In the genomic region with DNA sequence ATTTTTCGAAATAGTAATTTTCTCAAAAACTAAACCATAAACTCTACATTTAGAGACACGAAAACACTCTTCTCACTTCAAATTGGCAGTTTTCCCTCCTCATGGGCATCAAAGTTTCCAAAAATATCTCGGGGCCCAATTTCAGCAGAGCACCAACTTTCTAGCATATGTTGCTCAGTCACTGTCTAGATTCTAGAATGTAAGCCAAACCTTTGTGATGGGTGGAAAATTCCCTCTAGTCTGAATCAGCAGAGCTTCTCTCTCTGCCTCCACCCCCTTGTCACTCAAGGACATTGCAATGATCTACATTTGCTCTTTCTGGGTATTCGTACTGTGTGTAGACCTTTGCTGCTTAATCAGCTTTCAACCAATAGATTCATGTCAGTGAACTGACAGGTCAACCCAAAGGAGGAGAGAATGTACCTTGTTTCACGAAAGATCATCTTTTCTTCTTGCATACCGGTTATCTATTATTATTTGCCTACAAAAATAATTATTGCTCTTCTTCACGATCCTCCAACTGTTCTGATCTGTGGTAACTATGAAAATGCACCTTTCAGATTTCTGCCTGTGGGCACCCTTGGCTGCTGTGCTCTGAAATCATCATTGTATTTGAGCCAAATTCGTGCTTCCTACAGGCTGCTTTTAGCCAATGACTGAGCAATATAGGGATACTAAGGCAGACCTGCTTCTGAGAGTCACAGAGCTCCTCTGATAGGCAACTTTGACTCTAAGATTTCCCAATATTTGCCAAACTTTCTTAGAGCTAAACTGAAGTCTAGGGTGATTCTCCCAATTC, we compare ENCODE assay signal across 15 cellular contexts. TPM values are rescaled to one million over a fixed set of nuclear protein-coding genes. Genes with fewer than 3 reads are reported as not detected.
DNase-seq lines count a peak whose midpoint lies in the region; ATAC-seq lines count a peak whose summit lies in the region.
"Had no signal": no experiment of that assay in that cellular context is flagged by ENCODE, and none has a peak within 500 bp of the region (broad histone marks: within the 10 kb centered on the region; RNA-seq: fewer than 3 reads in every experiment).

No MANE protein-coding gene starts in this region.

- H3K27ac Mint-ChIP-seq in activated naive CD8-positive, alpha-beta T cell treated with anti-CD3 and anti-CD28 coated beads, Interleukin-2, amount 50 U/mL, for 24 hours: peak overlapping the region; percentile 43

- ATAC-seq in activated naive CD8-positive, alpha-beta T cell treated with anti-CD3 and anti-CD28 coated beads, Interleukin-2, amount 50 U/mL, for 24 hours: peak; percentile 13
- no peak for ATAC-seq in Right ventricle myocardium superior (ENCODE audit: poor library complexity)
- ATAC-seq: left ventricle myocardium superior had no signal

- peaks cover 6% of the 10 kb centered on the region for H3K36me3 Mint-ChIP-seq in activated naive CD8-positive, alpha-beta T cell treated with anti-CD3 and anti-CD28 coated beads, Interleukin-2, amount 50 U/mL, for 24 hours (ENCODE audit: low read depth)

- peak; percentile 50 for DNase-seq in A172 (ENCODE audit: low spot score)
- peak; percentile 72 for DNase-seq in EH (ENCODE audit: low read depth)
- no peak for DNase-seq in activated naive CD8-positive, alpha-beta T cell treated with anti-CD3 and anti-CD28 coated beads, Interleukin-2, amount 50 U/mL, for 24 hours
- DNase-seq in inferior parietal cortex (ENCODE audit: extremely low spot score): peak; percentile 72
- DNase-seq in activated gamma-delta T cell treated with Interleukin-2 at 50 U/mL for 16 hours: no peak
- DNase-seq in NCI-H2227 treated with DMSO at 0.1 percent for 48 hours (lab: John Stamatoyannopoulos, UW): no peak
- no peak for DNase-seq in Right ventricle myocardium superior
- no peak for DNase-seq in NCI-H345 treated with DMSO at 0.1 percent for 48 hours (lab: John Stamatoyannopoulos, UW; ENCODE audit: unreplicated experiment)
- DNase-seq: activated gamma-delta T cell; left ventricle myocardium superior; NCI-H1105; NCI-H526 treated with DMSO at 0.1 percent for 48 hours; stimulated activated CD4-positive, alpha-beta T cell treated with anti-CD3 and anti-CD28 coated beads, Interleukin-15, amount 100 ng/mL, for 24 hours; WERI-Rb-1 had no signal

- H3K4me1 Mint-ChIP-seq in activated naive CD8-positive, alpha-beta T cell treated with anti-CD3 and anti-CD28 coated beads, Interleukin-2, amount 50 U/mL, for 24 hours: peaks cover 49% of the 10 kb centered on the region

- peaks cover 5% of the 10 kb centered on the region for H3K9me3 Mint-ChIP-seq in activated naive CD8-positive, alpha-beta T cell treated with anti-CD3 and anti-CD28 coated beads, Interleukin-2, amount 50 U/mL, for 24 hours
- H3K9me3 Mint-ChIP-seq: CD4-positive, CD25-positive, alpha-beta regulatory T cell had no signal

- H3K4me3 Mint-ChIP-seq in activated naive CD8-positive, alpha-beta T cell treated with anti-CD3 and anti-CD28 coated beads, Interleukin-2, amount 50 U/mL, for 24 hours: no peak overlapping the region

- intact Hi-C loops in Right ventricle myocardium superior (cut with DNase I): loop anchor here (10.0 kb wide), 1 partner anchor 183 kb away; no protein-coding TSS in a partner anchor

- H3K27me3 Mint-ChIP-seq in activated naive CD8-positive, alpha-beta T cell treated with anti-CD3 and anti-CD28 coated beads, Interleukin-2, amount 50 U/mL, for 24 hours: no peaks in the 10 kb centered on the region
- H3K27me3 Mint-ChIP-seq: CD4-positive, CD25-positive, alpha-beta regulatory T cell had no signal

RNA-seq across cellular contexts. Expression of a gene that starts 38.7 kb away (rescaled TPM):
- 221 and 233 TPM in 2 replicates for total RNA-seq in A172 (2014; rRNA removed; shearing (Covaris generic))
- total RNA-seq in Right ventricle myocardium superior: 52.3 TPM

Comparison
In these comparisons a context has a peak if more than half of its experiments do, and no peak if none do; other contexts are left out.
1. DNase-seq: peak in A172 (single experiment), EH (single experiment) and inferior parietal cortex (single experiment); none in activated naive CD8-positive, alpha-beta T cell treated with anti-CD3 and anti-CD28 coated beads, Interleukin-2, amount 50 U/mL, for 24 hours (single experiment), activated gamma-delta T cell treated with Interleukin-2 at 50 U/mL for 16 hours (single experiment), NCI-H2227 treated with DMSO at 0.1 percent for 48 hours (single experiment), Right ventricle myocardium superior (single experiment) and NCI-H345 treated with DMSO at 0.1 percent for 48 hours (single experiment).